8 cellular contexts compared by ENCODE assay signal in genomic region chr9:99105152-99106043, GRCh38. TPM values are rescaled to one million over a fixed set of nuclear protein-coding genes. Genes with fewer than 3 reads are reported as not detected.
DNase-seq lines count a peak whose midpoint lies in the region; ATAC-seq and TF ChIP-seq lines count a peak whose summit lies in the region.

No MANE protein-coding gene starts in this region.

- peaks cover 44 to 67% (median 55%) of the 10 kb centered on the region in 4 donors for H3K4me1 ChIP-seq in esophagus muscularis mucosa
- H3K4me1 ChIP-seq in muscle layer of duodenum (ENCODE audit: control insufficient read depth in 1 of 2, insufficient read depth in 2 of 2, low read length in 2 of 2): peaks cover 19 to 52% of the 10 kb centered on the region in 2 donors
- peaks cover 0 to 64% (median 35%) of the 10 kb centered on the region in 4 donors for H3K4me1 ChIP-seq in tibial artery

- DNase-seq in 8988T: peak; percentile 80
- peak; percentile 78 for DNase-seq in NCI-H69 (lab: John Stamatoyannopoulos, UW)
- peak; percentile 52 for DNase-seq in activated T-cell treated with anti-CD3 and anti-CD28 coated beads, Interleukin-2, amount 50 U/mL, for 1 hour
- peak; percentile 95 for DNase-seq in esophagus muscularis mucosa (ENCODE audit: extremely low spot score)
- DNase-seq in tibial artery: peak; percentile 81 to 93

- no CpG with 5 or more reads among the region's 118 CpGs for WGBS in esophagus muscularis mucosa

- H3K27ac ChIP-seq in esophagus muscularis mucosa (replicated peaks in 1 of 4): peak overlapping the region; percentile 89 to 96 (median 93)
- H3K27ac ChIP-seq in muscle layer of duodenum (ENCODE audit: low read length): peak overlapping the region; percentile 76
- H3K27ac ChIP-seq in tibial artery: peak overlapping the region; percentile 97 to 98

- H3K9me3 ChIP-seq in esophagus muscularis mucosa: no peaks in the 10 kb centered on the region
- no peaks in the 10 kb centered on the region for H3K9me3 ChIP-seq in muscle layer of duodenum (ENCODE audit: control insufficient read depth in 1 of 2, low read length in 2 of 2)
- no peaks in the 10 kb centered on the region for H3K9me3 ChIP-seq in tibial artery

- ATAC-seq in GM18499 (IDR thresholded peaks at IDR 0.05; ENCODE audit: insufficient read depth, unreplicated experiment) (peak; percentile 28), HG02798 (IDR thresholded peaks at IDR 0.05; ENCODE audit: poor library complexity, unreplicated experiment) (peak; percentile 61)

- peak; percentile 36 for TF ChIP-seq POLR2A in esophagus muscularis mucosa (IDR thresholded peaks at IDR 0.05; ENCODE audit: low read depth)

- H3K27me3 ChIP-seq in esophagus muscularis mucosa (no peaks in the 10 kb centered on the region), muscle layer of duodenum (ENCODE audit: low read depth, low read length) (no peaks in the 10 kb centered on the region), tibial artery (no peaks in the 10 kb centered on the region)

- no peak for TF ChIP-seq CTCF in esophagus muscularis mucosa (IDR thresholded peaks at IDR 0.05)
- TF ChIP-seq CTCF in tibial artery (IDR thresholded peaks at IDR 0.05): peak in 1 of 2 experiments; percentile 28

- TF ChIP-seq EP300 in esophagus muscularis mucosa (IDR thresholded peaks at IDR 0.05): no peak

- H3K4me3 ChIP-seq in esophagus muscularis mucosa (peak overlapping the region; percentile 87 to 97 (median 96)), muscle layer of duodenum (ENCODE audit: low read depth in 1 of 2, low read length in 2 of 2) (peak overlapping the region; percentile 64 to 83), tibial artery (peak overlapping the region; percentile 89 to 96)

- intact Hi-C loops in esophagus muscularis mucosa (cut with DNase I): loop anchor here (10.0 kb wide), 1 partner anchor 49 kb away; no protein-coding TSS in a partner anchor
- intact Hi-C loops in tibial artery (cut with DNase I; ENCODE audit: low total_unique reads): loop anchor here (5.0 kb wide), 1 partner anchor 88 kb away; no protein-coding TSS in a partner anchor

- H3K36me3 ChIP-seq in esophagus muscularis mucosa (no peaks in the 10 kb centered on the region), muscle layer of duodenum (ENCODE audit: control insufficient read depth in 1 of 2, insufficient read depth in 2 of 2, low read length in 2 of 2) (no peaks in the 10 kb centered on the region), tibial artery (no peaks in the 10 kb centered on the region)

RNA-seq across cellular contexts. Expression of gene TGFBR1, which starts 0.5 kb away (rescaled TPM):
- total RNA-seq in esophagus muscularis mucosa: 10 to 100 TPM; 33.7 to 63.1 (median 48.1) TPM

Comparison
In these comparisons a context has a peak if more than half of its experiments do, and no peak if none do; other contexts are left out.
1. Peak in every context shown above with its lines: DNase-seq, ATAC-seq, H3K4me3 ChIP-seq and H3K27ac ChIP-seq.